14 cellular contexts compared by ENCODE assay signal in the genomic region with DNA sequence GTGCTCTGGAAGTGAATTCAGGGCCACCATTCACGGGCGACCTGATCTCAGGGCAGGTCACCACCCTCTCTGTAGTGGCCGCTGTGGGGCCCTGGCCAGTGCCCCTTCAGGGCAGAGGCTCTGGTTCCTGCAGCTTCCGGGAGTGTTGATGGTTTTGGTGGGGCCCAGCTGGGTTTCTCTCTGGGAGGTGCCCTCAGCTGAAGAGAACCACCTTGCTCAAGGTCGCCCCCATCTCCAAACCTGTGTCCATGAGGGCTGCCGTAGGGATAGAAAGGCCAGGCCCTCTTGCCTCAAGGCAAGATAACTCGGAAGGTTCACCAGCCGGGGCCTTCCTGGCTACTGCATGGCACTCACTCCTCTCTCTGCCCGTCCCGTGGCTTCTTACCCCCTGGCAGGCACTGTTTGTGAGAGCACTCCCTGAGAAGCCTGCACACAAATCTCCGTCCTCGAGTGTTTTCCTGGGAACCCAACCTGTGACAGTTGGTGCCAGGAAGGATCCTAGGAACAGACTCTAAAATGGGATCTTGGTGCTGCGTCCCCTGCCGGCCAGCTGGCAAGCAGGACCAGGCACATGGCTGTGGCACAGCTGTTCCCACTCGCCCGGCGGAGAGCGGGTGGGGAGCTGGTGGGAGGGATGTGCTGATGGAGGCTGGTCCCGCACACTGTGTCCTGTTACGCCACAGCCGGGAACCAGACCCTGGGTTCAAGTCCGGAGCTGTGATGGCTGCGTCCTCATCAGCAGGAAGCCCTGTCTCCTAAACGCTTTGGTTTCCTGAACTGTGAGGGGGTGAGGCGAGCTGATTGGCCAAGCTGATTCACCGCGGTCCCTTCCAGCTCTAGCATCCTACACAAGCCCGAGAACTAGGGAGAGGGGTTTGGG. TPM values are rescaled to one million over a fixed set of nuclear protein-coding genes. Genes with fewer than 3 reads are reported as not detected.
DNase-seq lines count a peak whose midpoint lies in the region; ATAC-seq and TF ChIP-seq lines count a peak whose summit lies in the region.
"Had no signal": no experiment of that assay in that cellular context is flagged by ENCODE, and none has a peak within 500 bp of the region (broad histone marks: within the 10 kb centered on the region; RNA-seq: fewer than 3 reads in every experiment).

No MANE protein-coding gene starts in this region.

- intact Hi-C loops in left cardiac atrium (cut with DNase I), result no loop called here
- intact Hi-C loops in heart right ventricle (cut with DNase I), result no loop called here
- intact Hi-C loops in aorta (cut with DNase I), result no loop called here

- DNase-seq in left cardiac atrium, result peak; percentile 17
- no peak for DNase-seq in heart right ventricle
- DNase-seq in cerebellum (ENCODE audit: low spot score), result peak; percentile 38
- DNase-seq in occipital lobe (lab: John Stamatoyannopoulos, UW), result peak; percentile 73
- DNase-seq in aorta, result peak; percentile 32 to 52
- DNase-seq in kidney glomerular epithelial cell (lab: John Stamatoyannopoulos, UW), result no peak
- no peak for DNase-seq in activated naive CD4-positive, alpha-beta T cell treated with anti-CD3 and anti-CD28 coated beads, Interleukin-2, amount 50 U/mL, for 16 hours
- DNase-seq: activated CD4-positive, alpha-beta memory T cell treated with anti-CD3 and anti-CD28 coated beads for 36 hours; CD4-positive, alpha-beta memory T cell; DMS53; NCI-H1436 treated with DMSO at 0.1 percent for 48 hours; NCI-H2171; NCI-H82 had no signal

- H3K4me3 ChIP-seq in heart right ventricle (no peak overlapping the region), aorta (ENCODE audit: low read length in 2 of 2) (no peak overlapping the region)

- H3K27me3 ChIP-seq in heart right ventricle (no peaks in the 10 kb centered on the region), aorta (ENCODE audit: control insufficient read depth in 1 of 2, insufficient read depth in 2 of 2, low read length in 1 of 2) (no peaks in the 10 kb centered on the region)

- H3K9me3 ChIP-seq in heart right ventricle, result no peaks in the 10 kb centered on the region
- H3K9me3 ChIP-seq in aorta (ENCODE audit: control insufficient read depth, low read length), result no peaks in the 10 kb centered on the region

- WGBS in heart right ventricle, 2 donors, result 80 to 91% methylated on average over 28 of the region's 28 CpGs
- WGBS in aorta, 2 donors, result 83 to 87% methylated on average over 28 of the region's 28 CpGs

- no peak for TF ChIP-seq CTCF in heart right ventricle (IDR thresholded peaks at IDR 0.05)

- H3K27ac ChIP-seq in heart right ventricle (no peak overlapping the region), aorta (ENCODE audit: low read depth in 1 of 2, low read length in 2 of 2) (no peak overlapping the region)
- H3K27ac ChIP-seq: VCaP had no signal

- ATAC-seq in left cardiac atrium (no peak), heart right ventricle (no peak), aorta (ENCODE audit: low FRiP score) (no peak)

- H3K4me1 ChIP-seq in heart right ventricle (peaks cover 0 to 19% (median 0%) of the 10 kb centered on the region in 9 donors), aorta (ENCODE audit: control insufficient read depth in 1 of 2, insufficient read depth in 2 of 2, low read length in 2 of 2) (no peaks in the 10 kb centered on the region)

- H3K36me3 ChIP-seq in heart right ventricle, result no peaks in the 10 kb centered on the region
- no peaks in the 10 kb centered on the region for H3K36me3 ChIP-seq in aorta (ENCODE audit: control insufficient read depth in 1 of 2, insufficient read depth in 2 of 2, low read length in 1 of 2)

RNA-seq across cellular contexts. Expression of a gene that starts 23.2 kb away (rescaled TPM):
- 1 to 10 TPM; 4.5 to 4.7 TPM for total RNA-seq in left cardiac atrium
- total RNA-seq in heart right ventricle, result 1 to 10 TPM; 4.4 to 7.7 (median 6.0) TPM
- 1 to 10 TPM; 2.2 to 7.3 TPM for polyA plus RNA-seq in heart right ventricle
- total RNA-seq in cerebellum, result 3.1 TPM
- total RNA-seq in occipital lobe, result 5.0 TPM
- total RNA-seq in aorta, result 1 to 10 TPM; 2.7 to 5.2 TPM
- 1 to 10 TPM; 2.3 to 9.0 TPM for polyA plus RNA-seq in aorta

RNA-seq across cellular contexts. Expression of a gene that starts 37.8 kb away (rescaled TPM):
- total RNA-seq in left cardiac atrium (10 to 100 TPM in 1 of 2 donors, 1 to 10 TPM in 1; 7.7 to 10.1 TPM), heart right ventricle (10 to 100 TPM in 3 of 10 donors, 1 to 10 TPM in 7; 2.5 to 27.5 (median 6.3) TPM), cerebellum (1.3 TPM), occipital lobe (1.7 TPM), aorta (1 to 10 TPM; 4.3 to 6.0 TPM)
- polyA plus RNA-seq in heart right ventricle (10 to 100 TPM in 1 of 2 donors, 1 to 10 TPM in 1; 8.5 to 31.4 TPM), aorta (1 to 10 TPM in 1 of 2 donors, under 1 TPM in 1; 1.00 to 2.0 TPM)

RNA-seq across cellular contexts. Expression of a gene that starts 49.5 kb away (rescaled TPM):
- 10 to 100 TPM; 33.6 to 41.0 TPM for total RNA-seq in left cardiac atrium
- 10 to 100 TPM; 28.3 to 48.1 (median 34.8) TPM for total RNA-seq in heart right ventricle
- 10 to 100 TPM; 28.2 to 42.0 TPM for polyA plus RNA-seq in heart right ventricle
- total RNA-seq in cerebellum, result 63.6 TPM
- total RNA-seq in occipital lobe, result 80.8 TPM
- total RNA-seq in aorta, result 10 to 100 TPM; 42.0 to 48.1 TPM
- 10 to 100 TPM; 40.3 to 59.6 TPM for polyA plus RNA-seq in aorta

Comparison
In these comparisons a context has a peak if more than half of its experiments do, and no peak if none do; other contexts are left out.
1. DNase-seq: peak in left cardiac atrium (single experiment), cerebellum (single experiment), occipital lobe (single experiment) and aorta (2 of 2); none in heart right ventricle (0 of 2), kidney glomerular epithelial cell (single experiment) and activated naive CD4-positive, alpha-beta T cell treated with anti-CD3 and anti-CD28 coated beads, Interleukin-2, amount 50 U/mL, for 16 hours (single experiment).